In the genomic region with DNA sequence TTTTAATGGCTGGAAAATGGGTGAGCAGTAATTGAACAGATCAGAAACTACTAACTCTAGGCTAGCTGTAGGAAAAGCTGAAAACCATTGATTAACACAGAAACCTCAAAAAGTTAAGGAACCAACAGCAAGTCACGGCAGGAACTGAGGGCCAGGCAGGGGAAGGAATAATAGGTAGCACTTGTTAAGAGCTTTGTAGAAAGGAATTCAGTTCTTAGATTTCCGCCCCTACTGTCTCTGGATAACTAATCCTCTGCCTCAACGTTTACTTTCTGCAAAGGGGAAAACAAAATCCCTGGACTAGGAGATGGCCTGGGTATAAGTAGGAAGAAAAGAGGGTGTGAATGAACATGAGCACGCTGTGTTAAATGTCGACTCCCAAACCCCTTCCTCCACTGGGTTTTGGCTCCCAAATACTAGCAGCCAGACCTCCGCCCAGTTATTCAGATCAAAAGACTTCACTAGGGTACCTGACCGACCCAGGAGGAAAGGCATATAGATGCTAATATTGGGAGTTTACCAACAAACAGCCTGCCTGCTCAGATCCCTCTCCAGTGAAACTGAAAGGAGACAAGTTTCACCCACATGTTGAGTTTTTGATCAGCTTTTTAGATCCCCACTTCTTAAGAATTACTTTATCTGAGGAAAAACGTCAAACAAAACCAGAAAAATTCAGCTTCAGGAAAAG, we compare ENCODE assay signal across 12 cellular contexts. TPM values are rescaled to one million over a fixed set of nuclear protein-coding genes. Genes with fewer than 3 reads are reported as not detected.
DNase-seq lines count a peak whose midpoint lies in the region; ATAC-seq and TF ChIP-seq lines count a peak whose summit lies in the region.
"Had no signal": no experiment of that assay in that cellular context is flagged by ENCODE, and none has a peak within 500 bp of the region (broad histone marks: within the 10 kb centered on the region; RNA-seq: fewer than 3 reads in every experiment).

No MANE protein-coding gene starts in this region.

- TF ChIP-seq CTCF in GM23338 (conservative IDR thresholded peaks at IDR 0.05; ENCODE audit: low read depth in 2 of 2), result no peak
- no peak for TF ChIP-seq CTCF in natural killer cell (IDR thresholded peaks at IDR 0.05)
- no peak for TF ChIP-seq CTCF in ascending aorta (IDR thresholded peaks at IDR 0.05)

- H3F3A ChIP-seq in GM23338 (replicated peaks; ENCODE audit: low read depth), result 0 out of 2 replicates have a peak, but pooled peaks cover 5% of the 10 kb centered on the region

- no peaks in the 10 kb centered on the region for H3K9me2 ChIP-seq in GM23338 (ENCODE audit: insufficient read depth)

- no peaks in the 10 kb centered on the region for H3K36me3 Mint-ChIP-seq in GM23338 (ENCODE audit: low read depth)
- no peaks in the 10 kb centered on the region for H3K36me3 Mint-ChIP-seq in natural killer cell

- no peak overlapping the region for H2AFZ ChIP-seq in GM23338

- peaks cover 29% of the 10 kb centered on the region for H4K20me1 ChIP-seq in GM23338 (replicated peaks; ENCODE audit: insufficient read depth)

- DNase-seq in GM23338 (ENCODE audit: low spot score) (peak; percentile 70), natural killer cell (no peak), SW480 (ENCODE audit: low spot score) (no peak), ascending aorta (ENCODE audit: low spot score in 2 of 2) (no peak)
- peak; percentile 45 to 49 for DNase-seq in activated T-cell treated with anti-CD3 and anti-CD28 coated beads, Interleukin-2, amount 50 U/mL, for 48 hours
- DNase-seq: esophagus squamous epithelium, left ventricle myocardium superior, NCI-H1694, PC-3, posterior cingulate gyrus had no signal

- H3K4me3 Mint-ChIP-seq in GM23338 (peak overlapping the region; percentile 56), natural killer cell (peak overlapping the region; percentile 4)

- peaks cover 98% of the 10 kb centered on the region for H3K79me2 ChIP-seq in GM23338 (replicated peaks; ENCODE audit: insufficient read depth)

- no peaks in the 10 kb centered on the region for H3K9me3 ChIP-seq in ascending aorta
- H3K9me3 ChIP-seq: esophagus squamous epithelium had no signal

- peaks cover 85% of the 10 kb centered on the region for H3K4me1 Mint-ChIP-seq in GM23338
- peaks cover 66 to 78% of the 10 kb centered on the region in 2 donors for H3K4me1 Mint-ChIP-seq in natural killer cell

- H3K9me3 Mint-ChIP-seq in GM23338, result no peaks in the 10 kb centered on the region
- no peaks in the 10 kb centered on the region for H3K9me3 Mint-ChIP-seq in natural killer cell

- H3K27me3 ChIP-seq in GM23338 (ENCODE audit: insufficient read depth), result no peaks in the 10 kb centered on the region
- H3K27me3 ChIP-seq in ascending aorta, result no peaks in the 10 kb centered on the region
- H3K27me3 ChIP-seq: esophagus squamous epithelium had no signal

- peak overlapping the region; percentile 86 for H3K27ac Mint-ChIP-seq in GM23338
- H3K27ac Mint-ChIP-seq in natural killer cell, result peak overlapping the region; percentile 19 to 32

- no peaks in the 10 kb centered on the region for H3K27me3 Mint-ChIP-seq in GM23338 (ENCODE audit: insufficient read depth, low read depth, poor library complexity)
- H3K27me3 Mint-ChIP-seq in natural killer cell (ENCODE audit: low read depth in 2 of 2), result no peaks in the 10 kb centered on the region

- intact Hi-C loops in natural killer cell (cut with micrococcal nuclease), result no loop called here
- intact Hi-C loops in ascending aorta (cut with DNase I), result no loop called here

- H3K27ac ChIP-seq in GM23338 (ENCODE audit: low read depth) (peak overlapping the region; percentile 92), ascending aorta (no peak overlapping the region)
- H3K27ac ChIP-seq: esophagus squamous epithelium had no signal

- H3K4me1 ChIP-seq in GM23338 (ENCODE audit: insufficient read depth) (peaks cover 86% of the 10 kb centered on the region), ascending aorta (peaks cover 3 to 7% of the 10 kb centered on the region in 2 donors)

- H3K4me3 ChIP-seq in GM23338, result peak overlapping the region; percentile 45
- H3K4me3 ChIP-seq in ascending aorta, result no peak overlapping the region
- H3K4me3 ChIP-seq: esophagus squamous epithelium had no signal

- H3K36me3 ChIP-seq in GM23338 (ENCODE audit: insufficient read depth), result no peaks in the 10 kb centered on the region
- H3K36me3 ChIP-seq in ascending aorta, result no peaks in the 10 kb centered on the region
- H3K36me3 ChIP-seq: esophagus squamous epithelium had no signal

- peak; percentile 58 for ATAC-seq in GM18502 (IDR thresholded peaks at IDR 0.05; ENCODE audit: poor library complexity, unreplicated experiment)
- peak; percentile 90 for ATAC-seq in GM23338
- no peak for ATAC-seq in natural killer cell
- ATAC-seq in GM19023 (IDR thresholded peaks at IDR 0.05; ENCODE audit: unreplicated experiment), result no peak
- ATAC-seq: left ventricle myocardium superior, PC-3 had no signal

- H3K4me2 ChIP-seq in GM23338, result peak overlapping the region; percentile 68

TF ChIP-seq in GM23338, 12 proteins besides CTCF, POLR2A, EP300 and RAD21 (continues in another document):
- no peak for TF ChIP-seq CREB1 (CRISPR knock-in tag; IDR thresholded peaks at IDR 0.05; ENCODE audit: low read depth)
- TF ChIP-seq, protein P1, sequence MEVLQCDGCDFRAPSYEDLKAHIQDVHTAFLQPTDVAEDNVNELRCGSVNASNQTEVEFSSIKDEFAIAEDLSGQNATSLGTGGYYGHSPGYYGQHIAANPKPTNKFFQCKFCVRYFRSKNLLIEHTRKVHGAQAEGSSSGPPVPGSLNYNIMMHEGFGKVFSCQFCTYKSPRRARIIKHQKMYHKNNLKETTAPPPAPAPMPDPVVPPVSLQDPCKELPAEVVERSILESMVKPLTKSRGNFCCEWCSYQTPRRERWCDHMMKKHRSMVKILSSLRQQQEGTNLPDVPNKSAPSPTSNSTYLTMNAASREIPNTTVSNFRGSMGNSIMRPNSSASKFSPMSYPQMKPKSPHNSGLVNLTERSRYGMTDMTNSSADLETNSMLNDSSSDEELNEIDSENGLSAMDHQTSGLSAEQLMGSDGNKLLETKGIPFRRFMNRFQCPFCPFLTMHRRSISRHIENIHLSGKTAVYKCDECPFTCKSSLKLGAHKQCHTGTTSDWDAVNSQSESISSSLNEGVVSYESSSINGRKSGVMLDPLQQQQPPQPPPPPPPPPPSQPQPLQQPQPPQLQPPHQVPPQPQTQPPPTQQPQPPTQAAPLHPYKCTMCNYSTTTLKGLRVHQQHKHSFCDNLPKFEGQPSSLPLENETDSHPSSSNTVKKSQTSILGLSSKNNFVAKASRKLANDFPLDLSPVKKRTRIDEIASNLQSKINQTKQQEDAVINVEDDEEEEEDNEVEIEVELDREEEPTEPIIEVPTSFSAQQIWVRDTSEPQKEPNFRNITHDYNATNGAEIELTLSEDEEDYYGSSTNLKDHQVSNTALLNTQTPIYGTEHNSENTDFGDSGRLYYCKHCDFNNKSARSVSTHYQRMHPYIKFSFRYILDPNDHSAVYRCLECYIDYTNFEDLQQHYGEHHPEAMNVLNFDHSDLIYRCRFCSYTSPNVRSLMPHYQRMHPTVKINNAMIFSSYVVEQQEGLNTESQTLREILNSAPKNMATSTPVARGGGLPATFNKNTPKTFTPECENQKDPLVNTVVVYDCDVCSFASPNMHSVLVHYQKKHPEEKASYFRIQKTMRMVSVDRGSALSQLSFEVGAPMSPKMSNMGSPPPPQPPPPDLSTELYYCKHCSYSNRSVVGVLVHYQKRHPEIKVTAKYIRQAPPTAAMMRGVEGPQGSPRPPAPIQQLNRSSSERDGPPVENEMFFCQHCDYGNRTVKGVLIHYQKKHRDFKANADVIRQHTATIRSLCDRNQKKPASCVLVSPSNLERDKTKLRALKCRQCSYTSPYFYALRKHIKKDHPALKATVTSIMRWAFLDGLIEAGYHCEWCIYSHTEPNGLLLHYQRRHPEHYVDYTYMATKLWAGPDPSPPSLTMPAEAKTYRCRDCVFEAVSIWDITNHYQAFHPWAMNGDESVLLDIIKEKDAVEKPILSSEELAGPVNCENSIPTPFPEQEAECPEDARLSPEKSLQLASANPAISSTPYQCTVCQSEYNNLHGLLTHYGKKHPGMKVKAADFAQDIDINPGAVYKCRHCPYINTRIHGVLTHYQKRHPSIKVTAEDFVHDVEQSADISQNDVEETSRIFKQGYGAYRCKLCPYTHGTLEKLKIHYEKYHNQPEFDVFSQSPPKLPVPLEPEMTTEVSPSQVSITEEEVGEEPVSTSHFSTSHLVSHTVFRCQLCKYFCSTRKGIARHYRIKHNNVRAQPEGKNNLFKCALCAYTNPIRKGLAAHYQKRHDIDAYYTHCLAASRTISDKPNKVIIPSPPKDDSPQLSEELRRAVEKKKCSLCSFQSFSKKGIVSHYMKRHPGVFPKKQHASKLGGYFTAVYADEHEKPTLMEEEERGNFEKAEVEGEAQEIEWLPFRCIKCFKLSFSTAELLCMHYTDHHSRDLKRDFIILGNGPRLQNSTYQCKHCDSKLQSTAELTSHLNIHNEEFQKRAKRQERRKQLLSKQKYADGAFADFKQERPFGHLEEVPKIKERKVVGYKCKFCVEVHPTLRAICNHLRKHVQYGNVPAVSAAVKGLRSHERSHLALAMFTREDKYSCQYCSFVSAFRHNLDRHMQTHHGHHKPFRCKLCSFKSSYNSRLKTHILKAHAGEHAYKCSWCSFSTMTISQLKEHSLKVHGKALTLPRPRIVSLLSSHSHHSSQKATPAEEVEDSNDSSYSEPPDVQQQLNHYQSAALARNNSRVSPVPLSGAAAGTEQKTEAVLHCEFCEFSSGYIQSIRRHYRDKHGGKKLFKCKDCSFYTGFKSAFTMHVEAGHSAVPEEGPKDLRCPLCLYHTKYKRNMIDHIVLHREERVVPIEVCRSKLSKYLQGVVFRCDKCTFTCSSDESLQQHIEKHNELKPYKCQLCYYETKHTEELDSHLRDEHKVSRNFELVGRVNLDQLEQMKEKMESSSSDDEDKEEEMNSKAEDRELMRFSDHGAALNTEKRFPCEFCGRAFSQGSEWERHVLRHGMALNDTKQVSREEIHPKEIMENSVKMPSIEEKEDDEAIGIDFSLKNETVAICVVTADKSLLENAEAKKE (CRISPR knock-in tag; IDR thresholded peaks at IDR 0.05), result no peak

RNA-seq across cellular contexts. Expression of a gene that starts 12.4 kb away (rescaled TPM):
- 87.1 and 90.7 TPM in 2 replicates for total RNA-seq in GM23338 (2014; rRNA removed; shearing (Covaris generic))
- 28.2 and 30.9 TPM in 2 replicates for polyA plus RNA-seq in GM23338 (2016; fragmentation: Nextera tagmentation; extraction: Ambion mirVana)
- 100 to 1,000 TPM; 138 to 160 (median 148) TPM for total RNA-seq in natural killer cell
- 14.0 TPM for total RNA-seq in ascending aorta

Comparison
In these comparisons a context has a peak if more than half of its experiments do, and no peak if none do; other contexts are left out.
1. ATAC-seq: peak in GM18502 (single experiment) and GM23338 (single experiment); none in natural killer cell (0 of 3) and GM19023 (single experiment).
2. DNase-seq: peak in GM23338 (single experiment) and activated T-cell treated with anti-CD3 and anti-CD28 coated beads, Interleukin-2, amount 50 U/mL, for 48 hours (2 of 2); none in natural killer cell (single experiment), SW480 (single experiment) and ascending aorta (0 of 2).